In the genomic region with DNA sequence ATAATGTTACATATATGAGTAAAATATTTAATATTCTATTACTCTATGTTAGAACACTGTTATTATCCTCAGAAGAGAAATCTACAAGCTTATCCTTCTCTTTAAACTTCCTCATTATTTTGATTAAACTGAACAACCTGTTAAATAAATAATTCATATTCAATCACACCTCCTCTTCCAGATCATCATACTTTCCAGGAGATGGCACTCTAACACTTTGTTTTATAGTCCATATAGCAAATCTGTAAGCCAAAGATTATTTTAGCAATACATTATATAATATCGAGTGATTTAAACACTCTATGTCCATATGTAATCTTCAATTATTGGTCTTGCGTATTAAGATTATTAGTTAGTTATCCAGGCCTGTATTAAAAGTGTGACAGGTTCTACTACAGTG, we compare ENCODE assay signal across 9 cellular contexts.
DNase-seq lines count a peak whose midpoint lies in the region; ATAC-seq, FAIRE-seq and TF ChIP-seq lines count a peak whose summit lies in the region.
"Had no signal": no experiment of that assay in that cellular context is flagged by ENCODE, and none has a peak within 500 bp of the region (broad histone marks: within the 10 kb centered on the region; RNA-seq: fewer than 3 reads in every experiment).

No MANE protein-coding gene starts in this region.

- H3K27ac ChIP-seq in astrocyte (ENCODE audit: low read depth, low read length): no peak overlapping the region
- no peak overlapping the region for H3K27ac ChIP-seq in mesenchymal stem cell (ENCODE audit: low read length, poor library complexity, severe bottlenecking)

- H3K4me2 ChIP-seq in astrocyte (ENCODE audit: low read length): no peak overlapping the region
- H3K4me2 ChIP-seq in mesenchymal stem cell (ENCODE audit: low read length, poor library complexity, severe bottlenecking): no peak overlapping the region

- H3K9ac ChIP-seq in astrocyte (ENCODE audit: low read length) (no peak overlapping the region), mesenchymal stem cell (ENCODE audit: low read length) (no peak overlapping the region)

- no peaks in the 10 kb centered on the region for H3K27me3 Mint-ChIP-seq in astrocyte (ENCODE audit: low read depth, unreplicated experiment)

- H3K79me2 ChIP-seq in astrocyte (ENCODE audit: insufficient read depth, low read length): no peaks in the 10 kb centered on the region

- no peaks in the 10 kb centered on the region for H3K27me3 ChIP-seq in astrocyte (ENCODE audit: insufficient read depth, low read length)
- H3K27me3 ChIP-seq in mesenchymal stem cell (ENCODE audit: control insufficient read depth in 1 of 2, insufficient read depth in 1 of 2, low read length in 2 of 2): no peaks in the 10 kb centered on the region

- H4K8ac ChIP-seq in mesenchymal stem cell (ENCODE audit: low read length): no peak overlapping the region

- no peak overlapping the region for H3K14ac ChIP-seq in mesenchymal stem cell (ENCODE audit: low read length in 2 of 2)

- no peak overlapping the region for H2AFZ ChIP-seq in astrocyte (ENCODE audit: low read depth, low read length)
- no peak overlapping the region for H2AFZ ChIP-seq in mesenchymal stem cell (ENCODE audit: low read depth, low read length)

- peaks cover 2% of the 10 kb centered on the region for H3K9me3 Mint-ChIP-seq in astrocyte (ENCODE audit: unreplicated experiment)

- no peak for FAIRE-seq in astrocyte (lab: Jason Lieb, UNC)

- no peak overlapping the region for H3K27ac Mint-ChIP-seq in astrocyte (ENCODE audit: unreplicated experiment)
- H3K27ac Mint-ChIP-seq: mesothelial cell of epicardium had no signal

- H2BK12ac ChIP-seq in mesenchymal stem cell (ENCODE audit: low read length in 2 of 2): no peak overlapping the region

- no peak overlapping the region for H2BK120ac ChIP-seq in mesenchymal stem cell (ENCODE audit: low read depth, low read length)

- H3K4me3 ChIP-seq in GM12865 (ENCODE audit: low read depth, low read length): no peak overlapping the region
- no peak overlapping the region for H3K4me3 ChIP-seq in astrocyte (ENCODE audit: insufficient read depth, low read depth, low read length)
- no peak overlapping the region for H3K4me3 ChIP-seq in mesenchymal stem cell (ENCODE audit: insufficient read depth in 1 of 2, low read depth in 1 of 2, low read length in 2 of 2)

- TF ChIP-seq CTCF in GM12865 (IDR thresholded peaks at IDR 0.05; ENCODE audit: insufficient read depth, low read depth, low read length, missing control alignments): no peak
- peak; percentile 11 for TF ChIP-seq CTCF in astrocyte (IDR thresholded peaks at IDR 0.05; ENCODE audit: insufficient read depth, low read depth, low read length)

- H3K36me3 Mint-ChIP-seq in astrocyte (ENCODE audit: low read depth, unreplicated experiment): no peaks in the 10 kb centered on the region

- no peak overlapping the region for H2AK5ac ChIP-seq in mesenchymal stem cell (ENCODE audit: low read length, severe bottlenecking)

- H3K4me1 ChIP-seq in astrocyte (ENCODE audit: insufficient read depth, low read length) (no peaks in the 10 kb centered on the region), mesenchymal stem cell (ENCODE audit: control insufficient read depth, insufficient read depth, low read depth, low read length) (no peaks in the 10 kb centered on the region)

- WGBS in mesenchymal stem cell: no CpG with 5 or more reads among the region's 2 CpGs

- in situ Hi-C loops in G401 (cut with HindIII; ENCODE audit: low sequenced_read_pairs): no loop called here

- H3K23ac ChIP-seq in mesenchymal stem cell (ENCODE audit: low read length in 2 of 2): no peak overlapping the region

- no peak overlapping the region for H3K4ac ChIP-seq in mesenchymal stem cell (ENCODE audit: low read depth in 1 of 2, low read length in 2 of 2)

- H3K36me3 ChIP-seq in astrocyte (ENCODE audit: insufficient read depth, low read length): no peaks in the 10 kb centered on the region
- no peaks in the 10 kb centered on the region for H3K36me3 ChIP-seq in mesenchymal stem cell (ENCODE audit: control insufficient read depth in 1 of 2, insufficient read depth in 2 of 2, low read depth in 1 of 2, low read length in 2 of 2)

- no peak overlapping the region for H2BK15ac ChIP-seq in mesenchymal stem cell (ENCODE audit: low read depth, poor library complexity, severe bottlenecking)

- no peaks in the 10 kb centered on the region for H4K20me1 ChIP-seq in astrocyte (ENCODE audit: insufficient read depth, low read length)

- peak; percentile 8 for DNase-seq in GM12865 (ENCODE audit: low read depth)
- DNase-seq in NCI-H2081 treated with DMSO at 0.1 percent for 48 hours (lab: John Stamatoyannopoulos, UW): peak; percentile 67
- DNase-seq in astrocyte (ENCODE audit: low read depth): peak; percentile 1
- peak; percentile 54 for DNase-seq in mesenchymal stem cell
- DNase-seq in activated naive CD4-positive, alpha-beta T cell treated with Interleukin-2 at 50 U/mL for 16 hours: no peak
- DNase-seq in T-helper 1 cell: no peak
- no peak for DNase-seq in G401 (ENCODE audit: low spot score)

- no peak overlapping the region for H4K91ac ChIP-seq in mesenchymal stem cell (ENCODE audit: low read length)

- H2BK5ac ChIP-seq in mesenchymal stem cell (ENCODE audit: low read depth, low read length, poor library complexity, severe bottlenecking): no peak overlapping the region

- H3K9me3 ChIP-seq in astrocyte (ENCODE audit: insufficient read depth, low read depth, low read length) (no peaks in the 10 kb centered on the region), mesenchymal stem cell (ENCODE audit: control insufficient read depth, low read length) (no peaks in the 10 kb centered on the region)

- H3K18ac ChIP-seq in mesenchymal stem cell (ENCODE audit: low read depth in 1 of 2, low read length in 2 of 2): no peak overlapping the region

- H3K4me3 Mint-ChIP-seq in astrocyte (ENCODE audit: unreplicated experiment): no peak overlapping the region
- H3K4me3 Mint-ChIP-seq: mesothelial cell of epicardium had no signal

- ATAC-seq in HG03469 (IDR thresholded peaks at IDR 0.05; ENCODE audit: unreplicated experiment): no peak

- no peaks in the 10 kb centered on the region for H3K4me1 Mint-ChIP-seq in astrocyte (ENCODE audit: low read depth, unreplicated experiment)
- H3K4me1 Mint-ChIP-seq: mesothelial cell of epicardium had no signal

- H3K79me1 ChIP-seq in mesenchymal stem cell (replicated peaks; ENCODE audit: low read length, poor library complexity, severe bottlenecking): no peaks in the 10 kb centered on the region

Comparison
In these comparisons a context has a peak if more than half of its experiments do, and no peak if none do; other contexts are left out.
1. DNase-seq: peak in GM12865 (single experiment), NCI-H2081 treated with DMSO at 0.1 percent for 48 hours (single experiment), astrocyte (single experiment) and mesenchymal stem cell (single experiment); none in activated naive CD4-positive, alpha-beta T cell treated with Interleukin-2 at 50 U/mL for 16 hours (single experiment), T-helper 1 cell (0 of 5) and G401 (single experiment).